10 cellular contexts compared by ENCODE assay signal in genomic region chr11:73565804-73566203, GRCh38.
"Had no signal": no experiment of that assay in that cellular context is flagged by ENCODE, and none has a peak within 500 bp of the region (broad histone marks: within the 10 kb centered on the region; RNA-seq: fewer than 3 reads in every experiment).

No MANE protein-coding gene starts in this region.

- H3K4me1 ChIP-seq: gastroesophageal sphincter had no signal

- H3K27me3 ChIP-seq: adrenal gland, gastroesophageal sphincter had no signal

- DNase-seq: activated CD4-positive, alpha-beta memory T cell treated with anti-CD3 and anti-CD28 coated beads for 36 hours; activated naive CD4-positive, alpha-beta T cell treated with anti-CD3 and anti-CD28 coated beads, Interleukin-2, amount 10 ng/mL, durations not matched to agents 7 days and 5 days; activated T-cell treated with anti-CD3 and anti-CD28 coated beads, Interleukin-2, amount 50 U/mL, for 24 hours; adrenal gland; erythroblast; left ventricle myocardium inferior; natural killer cell; stimulated activated CD4-positive, alpha-beta T cell treated with anti-CD3 and anti-CD28 coated beads, Interleukin-1b, Interleukin-23, amount 100 ng/mL, for 48 hours; stimulated activated naive CD8-positive, alpha-beta T cell treated with anti-CD3 and anti-CD28 coated beads, Interleukin-15, amount 100 ng/mL, for 72 hours had no signal

- H3K4me3 ChIP-seq: adrenal gland, gastroesophageal sphincter, left ventricle myocardium inferior had no signal

- H3K36me3 ChIP-seq: adrenal gland, left ventricle myocardium inferior had no signal

- H3K9me3 ChIP-seq: adrenal gland, gastroesophageal sphincter, left ventricle myocardium inferior had no signal
